In genomic region chr5:67516959-67517358, GRCh38 we compare ENCODE assay signal across 18 cellular contexts.
DNase-seq lines count a peak whose midpoint lies in the region; ATAC-seq and TF ChIP-seq lines count a peak whose summit lies in the region.
"Had no signal": no experiment of that assay in that cellular context is flagged by ENCODE, and none has a peak within 500 bp of the region (broad histone marks: within the 10 kb centered on the region; RNA-seq: fewer than 3 reads in every experiment).

No MANE protein-coding gene starts in this region.

- peak overlapping the region; percentile 1 to 62 for H3K27ac Mint-ChIP-seq in natural killer cell treated with Interleukin-12 subunit alpha and Interleukin-12 subunit beta and Interleukin-15 and Interleukin-18, amount 100 ng/mL, for 72 hours
- H3K27ac Mint-ChIP-seq in natural killer cell = peak overlapping the region in 1 of 2 donors; percentile 88
- H3K27ac Mint-ChIP-seq: WTC11 had no signal

- H3K27me3 ChIP-seq in lung (ENCODE audit: control insufficient read depth, insufficient read depth) = no peaks in the 10 kb centered on the region
- H3K27me3 ChIP-seq: Peyer's patch had no signal

- H3K9me3 ChIP-seq in lung (ENCODE audit: control insufficient read depth in 2 of 2, insufficient read depth in 1 of 2, low read length in 1 of 2) = no peaks in the 10 kb centered on the region
- H3K9me3 ChIP-seq: Peyer's patch, psoas muscle had no signal

- H3K27me3 Mint-ChIP-seq in natural killer cell treated with Interleukin-12 subunit alpha and Interleukin-12 subunit beta and Interleukin-15 and Interleukin-18, amount 100 ng/mL, for 72 hours = no peaks in the 10 kb centered on the region
- H3K27me3 Mint-ChIP-seq in natural killer cell (ENCODE audit: low read depth in 2 of 2) = no peaks in the 10 kb centered on the region

- TF ChIP-seq CTCF in natural killer cell (IDR thresholded peaks at IDR 0.05) = no peak
- no peak for TF ChIP-seq CTCF in epithelial cell of esophagus (IDR thresholded peaks at IDR 0.05; ENCODE audit: insufficient read depth, low read depth, low read length, missing control alignments)
- TF ChIP-seq CTCF in lung (IDR thresholded peaks at IDR 0.05; ENCODE audit: control extremely low read depth, extremely low read depth) = no peak

- H3K36me3 ChIP-seq in lung (ENCODE audit: control insufficient read depth in 2 of 2, insufficient read depth in 2 of 2, low read length in 2 of 2) = no peaks in the 10 kb centered on the region
- H3K36me3 ChIP-seq: Peyer's patch had no signal

- no peaks in the 10 kb centered on the region for H3K4me1 ChIP-seq in lung (ENCODE audit: control insufficient read depth in 2 of 2, insufficient read depth in 2 of 2, low read length in 2 of 2)
- H3K4me1 ChIP-seq: Peyer's patch, psoas muscle had no signal

- H3K9me3 Mint-ChIP-seq in natural killer cell treated with Interleukin-12 subunit alpha and Interleukin-12 subunit beta and Interleukin-15 and Interleukin-18, amount 100 ng/mL, for 72 hours = peaks cover 7% of the 10 kb centered on the region
- H3K9me3 Mint-ChIP-seq in natural killer cell = no peaks in the 10 kb centered on the region
- H3K9me3 Mint-ChIP-seq: WTC11 had no signal

- ATAC-seq in natural killer cell treated with Interleukin-12 subunit alpha and Interleukin-12 subunit beta and Interleukin-15 and Interleukin-18, amount 100 ng/mL, for 72 hours = no peak
- ATAC-seq in natural killer cell (no peak), lung (ENCODE audit: insufficient read depth, low FRiP score) (peak; percentile 73), HG02610 (IDR thresholded peaks at IDR 0.05; ENCODE audit: unreplicated experiment) (no peak)
- ATAC-seq: psoas muscle, WTC11 had no signal

- H3K36me3 Mint-ChIP-seq in natural killer cell treated with Interleukin-12 subunit alpha and Interleukin-12 subunit beta and Interleukin-15 and Interleukin-18, amount 100 ng/mL, for 72 hours = no peaks in the 10 kb centered on the region
- H3K36me3 Mint-ChIP-seq in natural killer cell = no peaks in the 10 kb centered on the region
- H3K36me3 Mint-ChIP-seq: WTC11 had no signal

- H3K4me3 Mint-ChIP-seq in natural killer cell treated with Interleukin-12 subunit alpha and Interleukin-12 subunit beta and Interleukin-15 and Interleukin-18, amount 100 ng/mL, for 72 hours = no peak overlapping the region
- no peak overlapping the region for H3K4me3 Mint-ChIP-seq in natural killer cell
- H3K4me3 Mint-ChIP-seq: WTC11 had no signal

- DNase-seq in natural killer cell treated with Interleukin-12 subunit alpha and Interleukin-12 subunit beta and Interleukin-15 and Interleukin-18, amount 100 ng/mL, for 72 hours (ENCODE audit: low spot score) = no peak
- DNase-seq in natural killer cell (no peak), epithelial cell of esophagus (ENCODE audit: low read depth) (peak; percentile 42), lung (ENCODE audit: low spot score) (peak; percentile 53), NCI-H524 treated with DMSO at 0.1 percent for 48 hours (lab: John Stamatoyannopoulos, UW) (no peak), NCI-H2227 (lab: John Stamatoyannopoulos, UW; ENCODE audit: unreplicated experiment) (no peak)
- DNase-seq in activated effector memory CD4-positive, alpha-beta T cell treated with anti-CD3 and anti-CD28 coated beads, Interleukin-2, amount 50 U/mL, for 16 hours = no peak
- DNase-seq: activated gamma-delta T cell, kidney, MM.1S, NCI-H2029, NCI-H748 treated with DMSO at 0.1 percent for 48 hours, Peyer's patch, psoas muscle, substantia nigra, T-helper 1 cell had no signal

- intact Hi-C loops in natural killer cell (cut with micrococcal nuclease) = loop anchor here (5.0 to 10.0 kb wide), 4 partner anchors 350 to 928 kb away; partner anchors contain the start of gene PIK3R1

- H3K27ac ChIP-seq in lung (ENCODE audit: low read depth in 1 of 2, low read length in 1 of 2) = no peak overlapping the region
- H3K27ac ChIP-seq: Peyer's patch, psoas muscle had no signal

- H3K4me1 Mint-ChIP-seq in natural killer cell treated with Interleukin-12 subunit alpha and Interleukin-12 subunit beta and Interleukin-15 and Interleukin-18, amount 100 ng/mL, for 72 hours (ENCODE audit: low read depth in 2 of 2) = peaks cover 44 to 48% of the 10 kb centered on the region in 2 donors
- peaks cover 58 to 65% of the 10 kb centered on the region in 2 donors for H3K4me1 Mint-ChIP-seq in natural killer cell

- H3K4me3 ChIP-seq in epithelial cell of esophagus (ENCODE audit: low read length) (no peak overlapping the region), lung (no peak overlapping the region)
- H3K4me3 ChIP-seq: Peyer's patch, psoas muscle had no signal

- WGBS in lung, 2 donors = 67 to 71% methylated on average over 2 of the region's 2 CpGs

Comparison
In these comparisons a context has a peak if more than half of its experiments do, and no peak if none do; other contexts are left out.
1. DNase-seq: peak in epithelial cell of esophagus (single experiment) and lung (single experiment); none in natural killer cell treated with Interleukin-12 subunit alpha and Interleukin-12 subunit beta and Interleukin-15 and Interleukin-18, amount 100 ng/mL, for 72 hours (single experiment), natural killer cell (single experiment), activated effector memory CD4-positive, alpha-beta T cell treated with anti-CD3 and anti-CD28 coated beads, Interleukin-2, amount 50 U/mL, for 16 hours (single experiment), NCI-H524 treated with DMSO at 0.1 percent for 48 hours (single experiment) and NCI-H2227 (single experiment).